ENCODE assay signal across 20 cellular contexts in the genomic region with DNA sequence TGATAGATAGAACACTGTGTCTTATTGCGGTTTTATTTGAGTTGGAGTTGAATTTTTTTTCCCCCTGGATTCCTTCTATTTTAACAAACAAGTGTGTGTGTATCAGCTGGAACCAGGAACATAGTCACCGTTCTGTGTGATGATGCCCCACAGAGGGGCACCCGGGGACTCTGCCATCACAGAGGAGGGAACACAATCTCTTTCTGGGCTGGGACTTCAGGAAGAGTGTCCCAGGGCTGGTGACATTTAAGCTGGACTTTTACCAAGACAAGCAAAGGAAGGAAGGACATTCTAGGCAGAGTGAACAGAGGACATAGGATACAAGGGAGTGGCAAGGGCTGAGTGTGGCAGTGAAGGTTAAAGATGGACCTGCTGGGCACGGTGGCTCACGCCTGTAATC. TPM values are rescaled to one million over a fixed set of nuclear protein-coding genes. Genes with fewer than 3 reads are reported as not detected.
DNase-seq lines count a peak whose midpoint lies in the region; ATAC-seq and TF ChIP-seq lines count a peak whose summit lies in the region.
"Had no signal": no experiment of that assay in that cellular context is flagged by ENCODE, and none has a peak within 500 bp of the region (broad histone marks: within the 10 kb centered on the region; RNA-seq: fewer than 3 reads in every experiment).

No MANE protein-coding gene starts in this region.

- TF ChIP-seq CTCF in nephron progenitor cell (IDR thresholded peaks at IDR 0.05), result no peak

- intact Hi-C loops in left cardiac atrium (cut with DNase I), result no loop called here

- H3K9me3 Mint-ChIP-seq in activated T-cell treated with anti-CD3 and anti-CD28 coated beads, Interleukin-2, amount 50 U/mL, for 24 hours, result no peaks in the 10 kb centered on the region
- H3K9me3 Mint-ChIP-seq in nephron progenitor cell, result no peaks in the 10 kb centered on the region
- H3K9me3 Mint-ChIP-seq: CD14-positive monocyte, H9 had no signal

- peak overlapping the region; percentile 59 for H3K27ac Mint-ChIP-seq in activated T-cell treated with anti-CD3 and anti-CD28 coated beads, Interleukin-2, amount 50 U/mL, for 24 hours
- H3K27ac Mint-ChIP-seq in T-helper 17 cell (peak overlapping the region; percentile 79), nephron progenitor cell (peak overlapping the region; percentile 2)
- H3K27ac Mint-ChIP-seq: H9 had no signal

- no peak for DNase-seq in activated T-cell treated with anti-CD3 and anti-CD28 coated beads, Interleukin-2, amount 50 U/mL, for 24 hours
- DNase-seq in activated T-cell treated with anti-CD3 and anti-CD28 coated beads, Interleukin-2, amount 50 U/mL, for 48 hours, result no peak
- DNase-seq in T-helper 17 cell (no peak), left cardiac atrium (no peak), nephron progenitor cell (no peak), NCI-H345 treated with DMSO at 0.1 percent for 48 hours (lab: John Stamatoyannopoulos, UW; ENCODE audit: unreplicated experiment) (no peak), COLO668 (lab: John Stamatoyannopoulos, UW; ENCODE audit: unreplicated experiment) (no peak), GM19240 (ENCODE audit: insufficient read length, low spot score) (no peak)
- DNase-seq: COR-L47, DMS 273 treated with DMSO at 0.1 percent for 48 hours, DND-41, H9, NCI-H1417, NCI-H187, NCI-H2107, NCI-H2227 treated with DMSO at 0.1 percent for 48 hours had no signal

- no peaks in the 10 kb centered on the region for H3K9me3 ChIP-seq in T-helper 17 cell (ENCODE audit: control insufficient read depth, low read length, poor library complexity, severe bottlenecking)

- H3K36me3 Mint-ChIP-seq in activated T-cell treated with anti-CD3 and anti-CD28 coated beads, Interleukin-2, amount 50 U/mL, for 24 hours (ENCODE audit: low read depth), result peaks cover 49% of the 10 kb centered on the region
- H3K36me3 Mint-ChIP-seq in T-helper 17 cell (ENCODE audit: low read depth) (peaks cover 2% of the 10 kb centered on the region), nephron progenitor cell (ENCODE audit: low read depth) (peaks cover 34% of the 10 kb centered on the region)

- H3K4me3 Mint-ChIP-seq in activated T-cell treated with anti-CD3 and anti-CD28 coated beads, Interleukin-2, amount 50 U/mL, for 24 hours, result no peak overlapping the region
- no peak overlapping the region for H3K4me3 Mint-ChIP-seq in T-helper 17 cell
- H3K4me3 Mint-ChIP-seq in nephron progenitor cell, result no peak overlapping the region
- H3K4me3 Mint-ChIP-seq: CD14-positive monocyte, H9 had no signal

- ATAC-seq in T-helper 17 cell (no peak), left cardiac atrium (peak; percentile 29 to 31)

- no peaks in the 10 kb centered on the region for H3K4me1 Mint-ChIP-seq in activated T-cell treated with anti-CD3 and anti-CD28 coated beads, Interleukin-2, amount 50 U/mL, for 24 hours (ENCODE audit: low read depth)
- no peaks in the 10 kb centered on the region for H3K4me1 Mint-ChIP-seq in T-helper 17 cell
- peaks cover 6% of the 10 kb centered on the region for H3K4me1 Mint-ChIP-seq in nephron progenitor cell

- no peaks in the 10 kb centered on the region for H3K27me3 Mint-ChIP-seq in activated T-cell treated with anti-CD3 and anti-CD28 coated beads, Interleukin-2, amount 50 U/mL, for 24 hours
- no peaks in the 10 kb centered on the region for H3K27me3 Mint-ChIP-seq in T-helper 17 cell
- H3K27me3 Mint-ChIP-seq in nephron progenitor cell (ENCODE audit: low read depth, poor library complexity), result peaks cover 5% of the 10 kb centered on the region

RNA-seq across cellular contexts. Expression of gene TAF8, which starts 33.2 kb away (rescaled TPM):
- 10 to 100 TPM; 28.7 to 35.3 TPM for total RNA-seq in T-helper 17 cell
- 10 to 100 TPM; 20.5 to 25.3 TPM for total RNA-seq in left cardiac atrium

RNA-seq across cellular contexts. Expression of gene C6orf132, which starts 58.9 kb away (rescaled TPM):
- total RNA-seq in T-helper 17 cell (not detected), left cardiac atrium (1 to 10 TPM; 1.5 to 2.6 TPM)
- total RNA-seq: G401, HT1080, RPMI7951 had no signal

Comparison
In these comparisons a context has a peak if more than half of its experiments do, and no peak if none do; other contexts are left out.
1. H3K27ac Mint-ChIP-seq: peak in every context shown above with its lines; median percentile 79 in T-helper 17 cell; 59 in activated T-cell treated with anti-CD3 and anti-CD28 coated beads, Interleukin-2, amount 50 U/mL, for 24 hours; 2 in nephron progenitor cell.